ENCODE assay signal across 22 cellular contexts in the genomic region with DNA sequence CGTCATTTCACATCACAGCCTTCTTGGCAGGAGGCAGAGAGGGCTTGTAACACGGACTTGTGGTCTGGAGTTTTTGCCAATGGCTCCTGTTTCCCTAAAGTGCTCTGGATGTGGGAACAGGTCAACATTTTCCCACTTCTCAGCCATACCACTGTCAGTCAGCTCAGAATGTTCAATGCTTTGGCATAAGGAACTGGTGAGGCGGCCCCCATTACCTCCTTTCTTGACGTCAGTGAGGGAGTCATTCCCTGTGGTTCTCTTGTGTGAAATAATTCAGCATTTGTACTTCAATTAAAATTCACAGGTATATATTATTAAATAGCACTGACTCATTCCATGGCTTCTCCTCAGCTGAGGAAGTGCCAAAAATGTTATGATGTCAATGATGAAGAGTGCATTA.
"Had no signal": no experiment of that assay in that cellular context is flagged by ENCODE, and none has a peak within 500 bp of the region (broad histone marks: within the 10 kb centered on the region; RNA-seq: fewer than 3 reads in every experiment).

No MANE protein-coding gene starts in this region.

- H3K36me3 ChIP-seq: brain microvascular endothelial cell, heart left ventricle, right atrium auricular region, transverse colon, uterus had no signal

- H3K27ac ChIP-seq: adrenal gland, brain microvascular endothelial cell, gastroesophageal sphincter, heart left ventricle, right atrium auricular region, transverse colon, uterus had no signal

- H3K27ac Mint-ChIP-seq: activated naive CD4-positive, alpha-beta T cell treated with anti-CD3 and anti-CD28 coated beads, Interleukin-2, amount 50 U/mL, for 72 hours; activated T-helper 1 cell treated with anti-CD3 and anti-CD28 coated beads, Interleukin-12 subunit alpha, Interleukin-12 subunit beta, Interleukin-2, Interleukin-4 antibody, amounts not matched to agents 30 ng/mL and 10 ng/mL and 1 ng/mL, durations not matched to agents 14 hours and 24 hours and 36 hours; immature natural killer cell; memory B cell had no signal

- H3K4me3 Mint-ChIP-seq: activated T-helper 1 cell treated with anti-CD3 and anti-CD28 coated beads, Interleukin-12 subunit alpha, Interleukin-12 subunit beta, Interleukin-2, Interleukin-4 antibody, amounts not matched to agents 30 ng/mL and 10 ng/mL and 1 ng/mL, durations not matched to agents 14 hours and 24 hours and 36 hours; immature natural killer cell; memory B cell had no signal

- DNase-seq: activated CD4-positive, alpha-beta T cell treated with anti-CD3 and anti-CD28 coated beads, Interleukin-2, amount 50 U/mL, for 48 hours; activated gamma-delta T cell treated with Interleukin-2 at 50 U/mL for 16 hours; activated T-cell treated with anti-CD3 and anti-CD28 coated beads for 4 hours; adrenal gland; brain microvascular endothelial cell; cerebellar nuclear complex; cortex of kidney; effector CD4-positive, alpha-beta T cell; heart left ventricle; immature natural killer cell; left ventricle myocardium superior; occipital lobe; stimulated activated naive CD8-positive, alpha-beta T cell treated with anti-CD3 and anti-CD28 coated beads, Interleukin-15, Interleukin-2, amounts not matched to agents 100 U/mL and 50 U/mL, for 24 hours; transverse colon; uterus had no signal

- FAIRE-seq: endothelial cell of umbilical vein had no signal

- H3K36me3 Mint-ChIP-seq: activated naive CD4-positive, alpha-beta T cell treated with anti-CD3 and anti-CD28 coated beads, Interleukin-2, amount 50 U/mL, for 72 hours; immature natural killer cell; memory B cell had no signal

- H3K9me3 Mint-ChIP-seq: activated naive CD4-positive, alpha-beta T cell treated with anti-CD3 and anti-CD28 coated beads, Interleukin-2, amount 50 U/mL, for 72 hours; activated T-helper 1 cell treated with anti-CD3 and anti-CD28 coated beads, Interleukin-12 subunit alpha, Interleukin-12 subunit beta, Interleukin-2, Interleukin-4 antibody, amounts not matched to agents 30 ng/mL and 10 ng/mL and 1 ng/mL, durations not matched to agents 14 hours and 24 hours and 36 hours; memory B cell had no signal

- H3K4me1 ChIP-seq: adrenal gland, gastroesophageal sphincter, heart left ventricle, right atrium auricular region, uterus had no signal

- H3K9me3 ChIP-seq: adrenal gland, gastroesophageal sphincter, heart left ventricle, right atrium auricular region, transverse colon, uterus had no signal

- H3K4me3 ChIP-seq: adrenal gland, gastroesophageal sphincter, heart left ventricle, right atrium auricular region, skin epidermis, transverse colon, uterus had no signal

- H3K4me1 Mint-ChIP-seq: immature natural killer cell had no signal

- H3K27me3 ChIP-seq: adrenal gland, brain microvascular endothelial cell, gastroesophageal sphincter, heart left ventricle, right atrium auricular region, transverse colon, uterus had no signal

- ATAC-seq: activated naive CD4-positive, alpha-beta T cell treated with anti-CD3 and anti-CD28 coated beads, Interleukin-2, amount 50 U/mL, for 72 hours; gastroesophageal sphincter; heart left ventricle; left ventricle myocardium superior; stimulated activated naive CD8-positive, alpha-beta T cell treated with anti-CD3 and anti-CD28 coated beads, Interleukin-15, Interleukin-2, amounts not matched to agents 100 U/mL and 50 U/mL, for 24 hours had no signal
